In genomic region chr22:24156146-24156914, GRCh38 we compare ENCODE assay signal across 8 cellular contexts. TPM values are rescaled to one million over a fixed set of nuclear protein-coding genes. Genes with fewer than 3 reads are reported as not detected.
DNase-seq lines count a peak whose midpoint lies in the region; ATAC-seq and TF ChIP-seq lines count a peak whose summit lies in the region.

No MANE protein-coding gene starts in this region.

- H3K4me1 ChIP-seq in IMR-90 (ENCODE audit: control insufficient read depth, insufficient read depth, low read length) (peaks cover 37% of the 10 kb centered on the region), colonic mucosa (peaks cover 17% of the 10 kb centered on the region), lung (ENCODE audit: control insufficient read depth in 2 of 2, insufficient read depth in 2 of 2, low read length in 2 of 2) (peaks cover 9 to 29% of the 10 kb centered on the region in 2 donors)

- H2BK5ac ChIP-seq in IMR-90 (ENCODE audit: low read depth, low read length, poor library complexity, severe bottlenecking), result peak overlapping the region; percentile 87

- dilution Hi-C loops in IMR-90 (cut with HindIII; ENCODE audit: low sequenced_read_pairs, unreplicated experiment), result no loop called here

- in situ Hi-C loops in IMR-90 (cut with MboI; ENCODE audit: low sequenced_read_pairs), result no loop called here

- peak overlapping the region; percentile 34 for H3K23ac ChIP-seq in IMR-90 (ENCODE audit: low read depth, low read length)

- no peak for TF ChIP-seq RAD21 in IMR-90 (IDR thresholded peaks at IDR 0.05; ENCODE audit: low read length)

- peak overlapping the region; percentile 88 for H3K9ac ChIP-seq in IMR-90 (ENCODE audit: low read depth, low read length)
- peak overlapping the region; percentile 67 to 70 for H3K9ac ChIP-seq in colonic mucosa (ENCODE audit: low read depth in 2 of 2, low read length in 2 of 2)

- H3K4ac ChIP-seq in IMR-90 (ENCODE audit: low read depth, low read length), result peak overlapping the region; percentile 97

- peak overlapping the region; percentile 82 for H3K4me2 ChIP-seq in IMR-90 (ENCODE audit: low read depth, low read length)

- peak overlapping the region; percentile 27 to 79; a peak in 2 of 4 replicates for H4K8ac ChIP-seq in IMR-90 (ENCODE audit: low read depth in 2 of 2, low read length in 2 of 2)

- H3K9me3 ChIP-seq in IMR-90 (ENCODE audit: control insufficient read depth, insufficient read depth, low read length) (no peaks in the 10 kb centered on the region), colonic mucosa (no peaks in the 10 kb centered on the region), lung (ENCODE audit: control insufficient read depth in 2 of 2, insufficient read depth in 1 of 2, low read length in 1 of 2) (no peaks in the 10 kb centered on the region)

- H3K56ac ChIP-seq in IMR-90 (ENCODE audit: extremely low read depth, insufficient read depth, low read length), result peak overlapping the region; percentile 69; the same call in 1 of the 2 replicates

- no peak for TF ChIP-seq CTCF in AG10803 (conservative IDR thresholded peaks at IDR 0.05; ENCODE audit: low read length)
- no peak for TF ChIP-seq CTCF in IMR-90 (conservative IDR thresholded peaks at IDR 0.05; ENCODE audit: low read depth, low read length)
- peak; percentile 4 for TF ChIP-seq CTCF in colonic mucosa (IDR thresholded peaks at IDR 0.05)
- TF ChIP-seq CTCF in lung (IDR thresholded peaks at IDR 0.05; ENCODE audit: control extremely low read depth, extremely low read depth), result no peak

- no peaks in the 10 kb centered on the region; the same call in 1 of the 2 replicates for H3K36me3 ChIP-seq in IMR-90 (ENCODE audit: control insufficient read depth, insufficient read depth, low read length)
- H3K36me3 ChIP-seq in colonic mucosa, result no peaks in the 10 kb centered on the region
- H3K36me3 ChIP-seq in lung (ENCODE audit: control insufficient read depth in 2 of 2, insufficient read depth in 2 of 2, low read length in 2 of 2), result no peaks in the 10 kb centered on the region

- DNase-seq in AG10803 (ENCODE audit: low read depth) (peak; percentile 32), IMR-90 (peak; percentile 52), colonic mucosa (peak; percentile 39), lung (ENCODE audit: low spot score) (no peak), NCI-H524 treated with DMSO at 0.1 percent for 48 hours (lab: John Stamatoyannopoulos, UW) (no peak)
- DNase-seq in activated CD4-positive, alpha-beta T cell treated with anti-CD3 and anti-CD28 coated beads for 24 hours (ENCODE audit: low read depth in 2 of 2), result peak; percentile 35 to 46
- DNase-seq in stimulated activated CD8-positive, alpha-beta memory T cell treated with anti-CD3 and anti-CD28 coated beads, Interleukin-15, amount 100 ng/mL, for 4 hours (ENCODE audit: low read depth in 2 of 2), result peak; percentile 69 to 83

- CTCF ChIA-PET in IMR-90 (lab: Yijun Ruan, JAX), result interaction anchor here (1.1 to 2.4 kb wide), 7 partner anchors 10 to 67 kb away, joined by 3 to 19 read pairs (median 6); no protein-coding TSS in a partner anchor

- no peak; the same call in 1 of the 2 replicates for TF ChIP-seq POLR2A in IMR-90 (IDR thresholded peaks at IDR 0.05; ENCODE audit: low read depth, low read length)

- peak overlapping the region; percentile 47 for H2AK5ac ChIP-seq in IMR-90 (ENCODE audit: low read depth, low read length)

- H3K27ac ChIP-seq in IMR-90 (ENCODE audit: insufficient read depth, low read length), result peak overlapping the region; percentile 84
- peak overlapping the region; percentile 82 for H3K27ac ChIP-seq in colonic mucosa
- peak overlapping the region; percentile 49 to 86 for H3K27ac ChIP-seq in lung (ENCODE audit: low read depth in 1 of 2, low read length in 1 of 2)

- peaks cover 49% of the 10 kb centered on the region for H4K20me1 ChIP-seq in IMR-90 (ENCODE audit: insufficient read depth, low read length)

- WGBS in IMR-90 (ENCODE audit: extremely low coverage in 2 of 2, insufficient read length in 1 of 2), 2 experiments, result 0% methylated on average over 28 of the region's 77 CpGs; no CpG with 5 or more reads in 1 of the 2 experiments
- 0 to 1% methylated on average over 66 to 77 of the region's 77 CpGs for WGBS in lung, 2 donors

- H2BK15ac ChIP-seq in IMR-90 (ENCODE audit: low read depth, low read length), result no peak overlapping the region

- H3K9me1 ChIP-seq in IMR-90 (ENCODE audit: insufficient read depth, low read length), result peaks cover 43% of the 10 kb centered on the region

- POLR2A ChIA-PET in IMR-90 (lab: Charles Lee; ENCODE audit: unreplicated experiment), result interaction anchor here (0.6 kb wide), 1 partner anchor 9 kb away, joined by 7 read pairs; no protein-coding TSS in a partner anchor

- H3K27me3 ChIP-seq in IMR-90 (ENCODE audit: control insufficient read depth, insufficient read depth, low read length) (no peaks in the 10 kb centered on the region), colonic mucosa (no peaks in the 10 kb centered on the region), lung (ENCODE audit: control insufficient read depth, insufficient read depth) (no peaks in the 10 kb centered on the region)

- peak overlapping the region; percentile 74 for H4K91ac ChIP-seq in IMR-90 (ENCODE audit: insufficient read depth, low read depth, low read length)

- peak; percentile 42 for ATAC-seq in GM19324 (IDR thresholded peaks at IDR 0.05; ENCODE audit: low FRiP score, unreplicated experiment)
- peak; percentile 50 for ATAC-seq in IMR-90 (ENCODE audit: low read depth)
- peak; percentile 48 for ATAC-seq in lung (ENCODE audit: insufficient read depth, low FRiP score)

- intact Hi-C loops in IMR-90 (cut with micrococcal nuclease), result loop anchor here (5.0 kb wide), 2 partner anchors 49 to 94 kb away; no protein-coding TSS in a partner anchor
- intact Hi-C loops in colonic mucosa (cut with DNase I), result no loop called here

- H2BK20ac ChIP-seq in IMR-90 (ENCODE audit: low read depth, low read length), result no peak overlapping the region

- H3K14ac ChIP-seq in IMR-90 (replicated peaks; ENCODE audit: low read depth, low read length), result peak overlapping the region; percentile 61

- H2AK9ac ChIP-seq in IMR-90 (replicated peaks; ENCODE audit: low read depth, low read length, poor library complexity), result peak overlapping the region; percentile 88

- BruUV-seq in IMR-90 (replicated peaks; lab: Mats Ljungman, UMichigan), result no TSS peak

- H3K79me1 ChIP-seq in IMR-90 (ENCODE audit: low read depth in 1 of 2, low read length in 2 of 2), result peaks cover 43 to 89% of the 10 kb centered on the region in 2 experiments

- H2AFZ ChIP-seq in IMR-90 (replicated peaks; ENCODE audit: low read length, poor library complexity), result peak overlapping the region; percentile 85

- peak overlapping the region; percentile 28; the same call in 1 of the 2 replicates for H2BK120ac ChIP-seq in IMR-90 (ENCODE audit: low read depth, low read length)

- peak overlapping the region; percentile 18 for H3K18ac ChIP-seq in IMR-90 (ENCODE audit: low read depth, low read length)

- H3K4me3 ChIP-seq in AG10803 (ENCODE audit: low read length), result peak overlapping the region; percentile 84
- H3K4me3 ChIP-seq in IMR-90 (ENCODE audit: insufficient read depth, low read depth, low read length), result peak overlapping the region; percentile 83
- peak overlapping the region; percentile 75 for H3K4me3 ChIP-seq in colonic mucosa
- peak overlapping the region; percentile 66 for H3K4me3 ChIP-seq in lung

- H4K5ac ChIP-seq in IMR-90 (ENCODE audit: low read depth, low read length), result peak overlapping the region; percentile 6; the same call in 1 of the 2 replicates

TF ChIP-seq in IMR-90, 13 proteins besides CTCF, POLR2A, EP300 and RAD21:
- TF ChIP-seq MXI1 (IDR thresholded peaks at IDR 0.05; ENCODE audit: borderline replicate concordance, low read depth, low read length) (peak; percentile 94), FOS (IDR thresholded peaks at IDR 0.05; ENCODE audit: low read depth, low read length) (no peak), BHLHE40 (IDR thresholded peaks at IDR 0.05; ENCODE audit: low read depth, low read length) (peak; percentile 36; the same call in 1 of the 2 replicates)

RNA-seq across cellular contexts. Expression of gene SUSD2, which starts 25.0 kb away (rescaled TPM):
- 0.18 and 0.28 TPM in 2 replicates for total RNA-seq in IMR-90 (2012; rRNA removed)
- 1.6 and 2.4 TPM in 2 replicates for polyA plus RNA-seq in IMR-90 (2012; rRNA removed)
- polyA plus RNA-seq in IMR-90 (2012; cell fraction: cytosol; rRNA removed), result 1.1 and 1.9 TPM in 2 replicates
- 1.9 and 4.1 TPM in 2 replicates for polyA plus RNA-seq in IMR-90 (2012; cell fraction: nucleus; rRNA removed; ENCODE audit: low replicate concordance)
- 1 to 10 TPM; 1.2 to 2.4 TPM for total RNA-seq in colonic mucosa
- total RNA-seq in lung, result 10 to 100 TPM; 15.9 to 82.6 TPM
- polyA plus RNA-seq in lung, result 100 to 1,000 TPM in 1 of 2 donors, 10 to 100 TPM in 1; 16.8 to 192 TPM

Comparison
In these comparisons a context has a peak if more than half of its experiments do, and no peak if none do; other contexts are left out.
1. DNase-seq: peak in AG10803 (single experiment), IMR-90 (single experiment), activated CD4-positive, alpha-beta T cell treated with anti-CD3 and anti-CD28 coated beads for 24 hours (2 of 2), colonic mucosa (single experiment) and stimulated activated CD8-positive, alpha-beta memory T cell treated with anti-CD3 and anti-CD28 coated beads, Interleukin-15, amount 100 ng/mL, for 4 hours (2 of 2); none in lung (single experiment) and NCI-H524 treated with DMSO at 0.1 percent for 48 hours (single experiment).
2. RNA of gene SUSD2, which starts 25.0 kb away (total RNA-seq): 15.9 to 82.6 TPM in lung; 1.2 to 2.4 TPM in colonic mucosa and 0.18 to 0.28 TPM in IMR-90; every median in the first group is over 4 times any median in the second.
3. Peak in every context shown above with its lines, with median percentiles within 50 percentile points of each other: H3K4me3 ChIP-seq, ATAC-seq and H3K27ac ChIP-seq.